In genomic region chr12:21607701-21608100, GRCh38 we compare ENCODE assay signal across 9 cellular contexts. TPM values are rescaled to one million over a fixed set of nuclear protein-coding genes. Genes with fewer than 3 reads are reported as not detected.
DNase-seq lines count a peak whose midpoint lies in the region; ATAC-seq and TF ChIP-seq lines count a peak whose summit lies in the region.
"Had no signal": no experiment of that assay in that cellular context is flagged by ENCODE, and none has a peak within 500 bp of the region (broad histone marks: within the 10 kb centered on the region; RNA-seq: fewer than 3 reads in every experiment).

No MANE protein-coding gene starts in this region.

- H3K9me3 ChIP-seq in stomach (no peaks in the 10 kb centered on the region), tibial nerve (no peaks in the 10 kb centered on the region)
- H3K9me3 ChIP-seq: BLaER1 had no signal

- H3K36me3 ChIP-seq in stomach (no peaks in the 10 kb centered on the region), tibial nerve (no peaks in the 10 kb centered on the region)
- H3K36me3 ChIP-seq: BLaER1 had no signal

- DNase-seq in NCI-H2196 (lab: John Stamatoyannopoulos, UW; ENCODE audit: unreplicated experiment) (peak; percentile 44), NCI-H2196 treated with DMSO at 0.1 percent for 48 hours (lab: John Stamatoyannopoulos, UW; ENCODE audit: unreplicated experiment) (no peak), RKO (ENCODE audit: low spot score) (peak; percentile 55), fibroblast of villous mesenchyme (ENCODE audit: low read depth) (peak; percentile 55), stomach (no peak), tibial nerve (ENCODE audit: low spot score in 2 of 2) (no peak), H4 (ENCODE audit: low spot score) (no peak)

- ATAC-seq in esophagus mucosa = no peak

- H3K4me1 ChIP-seq in stomach (peaks cover 0 to 6% (median 0%) of the 10 kb centered on the region in 4 donors), tibial nerve (no peaks in the 10 kb centered on the region)
- H3K4me1 ChIP-seq: BLaER1 had no signal

- H3K27me3 ChIP-seq in stomach = no peaks in the 10 kb centered on the region
- no peaks in the 10 kb centered on the region for H3K27me3 ChIP-seq in tibial nerve
- H3K27me3 ChIP-seq: BLaER1 had no signal

- H3K27ac ChIP-seq in stomach = no peak overlapping the region
- no peak overlapping the region for H3K27ac ChIP-seq in tibial nerve
- H3K27ac ChIP-seq: BLaER1 had no signal

- 32 to 74% (median 50%) methylated on average over 2 of the region's 2 CpGs for WGBS in stomach, 5 donors
- 61 to 70% methylated on average over 2 of the region's 2 CpGs for WGBS in tibial nerve, 2 donors

- no peak overlapping the region for H3K4me3 ChIP-seq in fibroblast of villous mesenchyme (ENCODE audit: low read depth, low read length)
- no peak overlapping the region for H3K4me3 ChIP-seq in stomach
- H3K4me3 ChIP-seq in tibial nerve = no peak overlapping the region
- H3K4me3 ChIP-seq: BLaER1 had no signal

- TF ChIP-seq CTCF in fibroblast of villous mesenchyme (IDR thresholded peaks at IDR 0.05; ENCODE audit: insufficient read depth, low read depth, low read length) = peak; percentile 52
- peak in 4 of 7 experiments; percentile 14 to 52 (median 24) for TF ChIP-seq CTCF in stomach (IDR thresholded peaks at IDR 0.05)
- peak in 1 of 5 experiments; percentile 38 for TF ChIP-seq CTCF in tibial nerve (IDR thresholded peaks at IDR 0.05)

- TF ChIP-seq EP300 in stomach (IDR thresholded peaks at IDR 0.05) = no peak
- no peak for TF ChIP-seq EP300 in tibial nerve (IDR thresholded peaks at IDR 0.05)

- intact Hi-C loops in stomach (cut with DNase I; ENCODE audit: low total_unique reads) = no loop called here

- no peak for TF ChIP-seq POLR2A in stomach (IDR thresholded peaks at IDR 0.05)
- TF ChIP-seq POLR2A in tibial nerve (IDR thresholded peaks at IDR 0.05) = no peak

RNA-seq across cellular contexts. Expression of gene GYS2, which starts 3.1 kb away (rescaled TPM):
- total RNA-seq in fibroblast of villous mesenchyme (not detected in 2 replicates), stomach (not detected), esophagus mucosa (0.68 TPM), tibial nerve (under 1 TPM in 2 of 4 donors, not detected in 2; 0.22 to 0.39 TPM)
- polyA plus RNA-seq in stomach = under 1 TPM in 1 of 3 donors, not detected in 2; 0.33 TPM
- total RNA-seq in H4 (2014; rRNA removed; shearing (Covaris generic)) = not detected in 2 replicates

RNA-seq across cellular contexts. Expression of gene LDHB, which starts 49.9 kb away (rescaled TPM):
- total RNA-seq in fibroblast of villous mesenchyme (525 and 613 TPM in 2 replicates), stomach (100 to 1,000 TPM in 4 of 5 donors, 10 to 100 TPM in 1; 94.5 to 445 (median 272) TPM), esophagus mucosa (251 TPM), tibial nerve (100 to 1,000 TPM; 214 to 283 (median 247) TPM)
- polyA plus RNA-seq in stomach = 100 to 1,000 TPM; 325 to 523 (median 491) TPM
- 1,752 TPM in 2 replicates for total RNA-seq in H4 (2014; rRNA removed; shearing (Covaris generic))

Comparison
In these comparisons a context has a peak if more than half of its experiments do, and no peak if none do; other contexts are left out.
1. DNase-seq: peak in NCI-H2196 (single experiment), RKO (single experiment) and fibroblast of villous mesenchyme (single experiment); none in NCI-H2196 treated with DMSO at 0.1 percent for 48 hours (single experiment), stomach (single experiment), tibial nerve (0 of 2) and H4 (single experiment).